ENCODE assay signal across 1 cellular context in the genomic region with DNA sequence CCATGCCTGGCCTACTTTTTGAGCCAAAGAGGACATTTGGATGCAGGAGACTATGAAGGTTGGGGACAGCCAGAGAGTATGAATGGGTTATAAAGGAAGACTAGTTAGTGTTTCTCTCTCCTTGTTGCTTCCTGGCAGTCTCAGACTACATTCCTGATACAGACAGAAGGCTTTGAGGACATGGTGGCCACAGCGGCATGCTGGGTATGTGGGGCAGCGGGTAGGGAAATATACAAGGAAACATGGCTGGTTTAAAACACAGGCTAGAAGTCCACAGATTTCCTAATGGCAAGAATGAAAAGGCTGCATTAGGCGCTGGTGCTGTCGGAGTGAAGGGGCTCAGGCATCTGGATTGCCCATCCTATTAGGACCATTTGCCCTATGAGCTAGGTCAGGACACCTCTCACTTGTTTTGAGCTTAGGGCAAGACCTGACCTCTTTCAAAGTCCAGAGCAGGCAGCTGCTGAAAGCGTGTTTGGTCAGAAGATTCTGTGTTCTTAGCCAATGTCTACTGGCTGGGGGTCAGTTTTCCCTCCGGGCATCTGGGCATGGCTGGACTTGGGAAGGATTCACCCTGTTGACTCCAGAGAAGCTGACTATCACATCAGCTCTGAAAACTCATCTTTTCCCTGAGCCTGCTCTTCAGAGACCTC.
A peak's percentile ranks its signal among the peaks of the same experiment; 100 is the strongest.
TF ChIP-seq lines count a peak whose summit lies in the region.

No MANE protein-coding gene starts in this region.

TF ChIP-seq in liver, 16 proteins besides CTCF, POLR2A, EP300 and RAD21 (continued from another document):
- TF ChIP-seq, protein P1, sequence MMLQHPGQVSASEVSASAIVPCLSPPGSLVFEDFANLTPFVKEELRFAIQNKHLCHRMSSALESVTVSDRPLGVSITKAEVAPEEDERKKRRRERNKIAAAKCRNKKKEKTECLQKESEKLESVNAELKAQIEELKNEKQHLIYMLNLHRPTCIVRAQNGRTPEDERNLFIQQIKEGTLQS (IDR thresholded peaks at IDR 0.05) = no peak
- TF ChIP-seq FOXA1 (IDR thresholded peaks at IDR 0.05) (no peak), EGR1 (IDR thresholded peaks at IDR 0.05; ENCODE audit: low read depth in 2 of 2) (no peak), HNF4A (conservative IDR thresholded peaks at IDR 0.05) (peak; percentile 97 to 98)
TF ChIP-seq in liver: peak in this region for 6.
